In the genomic region with DNA sequence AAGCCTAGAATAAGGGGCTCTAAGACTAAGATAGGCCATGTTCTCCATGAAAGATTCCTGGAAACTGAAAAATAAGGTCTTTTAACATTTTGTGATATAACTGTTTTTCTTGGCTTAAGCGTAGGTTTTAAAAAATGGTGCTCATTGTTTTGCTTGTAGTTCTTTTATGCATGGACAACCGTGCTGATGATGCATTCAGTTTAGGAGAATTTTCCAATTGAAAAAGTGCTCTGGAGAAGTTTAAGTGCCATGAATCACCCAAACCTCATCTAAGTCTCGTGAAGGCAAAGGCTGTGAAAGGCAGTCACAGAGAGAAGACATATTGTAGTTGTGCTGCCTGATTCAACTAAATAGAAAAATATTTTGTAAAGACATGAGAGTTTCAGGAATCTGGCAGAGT, we compare ENCODE assay signal across 20 cellular contexts.
"Had no signal": no experiment of that assay in that cellular context is flagged by ENCODE, and none has a peak within 500 bp of the region (broad histone marks: within the 10 kb centered on the region; RNA-seq: fewer than 3 reads in every experiment).

No MANE protein-coding gene starts in this region.

- H3K4me3 ChIP-seq: esophagus muscularis mucosa, hepatocyte, mucosa of descending colon, pancreas, right lobe of liver had no signal

- DNase-seq: activated CD4-positive, alpha-beta T cell treated with anti-CD3 and anti-CD28 coated beads, Interleukin-2, amount 10 ng/mL, durations not matched to agents 7 days and 5 days; activated CD8-positive, alpha-beta T cell treated with anti-CD3 and anti-CD28 coated beads, Interleukin-2, amount 10 ng/mL, durations not matched to agents 7 days and 5 days; activated naive CD4-positive, alpha-beta T cell treated with anti-CD3 and anti-CD28 coated beads, Interleukin-2, amount 10 ng/mL, durations not matched to agents 7 days and 5 days; activated naive CD8-positive, alpha-beta T cell treated with anti-CD3 and anti-CD28 coated beads, Interleukin-2, amount 50 U/mL, for 24 hours; activated T-cell treated with anti-CD3 and anti-CD28 coated beads, Interleukin-2, amount 50 U/mL, for 4 hours; anterior cingulate cortex; effector CD4-positive, alpha-beta T cell; foreskin fibroblast; left ventricle myocardium superior; mucosa of descending colon; naive B cell; pancreas; right lobe of liver; stimulated activated CD4-positive, alpha-beta T cell treated with anti-CD3 and anti-CD28 coated beads, Interleukin-4, amount 100 ng/mL, for 24 hours; T-helper 1 cell; T-helper 9 cell had no signal

- ATAC-seq: activated CD8-positive, alpha-beta T cell treated with anti-CD3 and anti-CD28 coated beads, Interleukin-2, amount 10 ng/mL, durations not matched to agents 7 days and 5 days; activated naive CD8-positive, alpha-beta T cell treated with anti-CD3 and anti-CD28 coated beads, Interleukin-2, amount 50 U/mL, for 24 hours; activated T-cell treated with anti-CD3 and anti-CD28 coated beads, Interleukin-2, amount 50 U/mL, for 4 hours; left ventricle myocardium superior; mucosa of descending colon; pancreas; right lobe of liver; SK-N-SH treated with all-trans-retinoic acid at 6 μM for 48 hours; stimulated activated effector memory CD8-positive, alpha-beta T cell treated with anti-CD3 and anti-CD28 coated beads, Interleukin-12 subunit alpha, Interleukin-12 subunit beta, amount 100 ng/mL, for 72 hours had no signal
